In the genomic region with DNA sequence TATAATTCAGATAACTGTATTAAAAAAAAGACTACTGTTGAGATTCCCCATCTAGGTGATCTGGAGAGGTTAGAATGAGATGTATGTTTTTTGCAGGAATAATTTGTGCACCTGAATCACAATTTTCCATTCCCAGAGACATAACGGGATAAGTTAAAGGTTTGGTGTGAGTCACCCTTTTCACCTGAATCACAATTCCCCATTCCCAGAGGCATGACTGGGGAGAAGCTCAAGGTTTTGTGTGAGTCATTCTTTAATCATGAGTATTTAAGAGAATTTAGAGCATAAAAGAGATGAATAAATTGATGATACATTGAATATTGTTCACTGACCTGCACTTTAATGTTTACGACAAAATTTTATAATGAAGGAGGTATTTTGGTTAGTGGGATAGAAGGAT, we compare ENCODE assay signal across 26 cellular contexts. TPM values are rescaled to one million over a fixed set of nuclear protein-coding genes. Genes with fewer than 3 reads are reported as not detected.
"Had no signal": no experiment of that assay in that cellular context is flagged by ENCODE, and none has a peak within 500 bp of the region (broad histone marks: within the 10 kb centered on the region; RNA-seq: fewer than 3 reads in every experiment).

No MANE protein-coding gene starts in this region.

- H3K36me3 Mint-ChIP-seq: immature natural killer cell; naive thymus-derived CD4-positive, alpha-beta T cell; stimulated activated naive B cell treated with anti-CD40 and anti-IgM and Interleukin-4, amounts not matched to agents 10 μg/mL and 1 μg/mL and 100 μg/mL, for 72 hours had no signal

- H3K9me3 ChIP-seq: neutrophil, psoas muscle, thoracic aorta had no signal

- FAIRE-seq: endometrium had no signal

- H3K4me1 Mint-ChIP-seq: immature natural killer cell, nephron progenitor cell had no signal

- ATAC-seq: naive thymus-derived CD4-positive, alpha-beta T cell; psoas muscle; stimulated activated naive B cell treated with anti-CD40 and anti-IgM and Interleukin-4, amounts not matched to agents 10 μg/mL and 1 μg/mL and 100 μg/mL, for 72 hours had no signal

- H3K9me3 Mint-ChIP-seq: immature natural killer cell had no signal

- H3K27ac Mint-ChIP-seq: immature natural killer cell; naive thymus-derived CD4-positive, alpha-beta T cell; nephron progenitor cell; stimulated activated naive B cell treated with anti-CD40 and anti-IgM and Interleukin-4, amounts not matched to agents 10 μg/mL and 1 μg/mL and 100 μg/mL, for 72 hours had no signal

- H3K4me3 Mint-ChIP-seq: immature natural killer cell; naive thymus-derived CD4-positive, alpha-beta T cell; nephron progenitor cell; stimulated activated naive B cell treated with anti-CD40 and anti-IgM and Interleukin-4, amounts not matched to agents 10 μg/mL and 1 μg/mL and 100 μg/mL, for 72 hours had no signal

- DNase-seq: effector memory CD4-positive, alpha-beta T cell; esophagus squamous epithelium; foreskin fibroblast; immature natural killer cell; naive thymus-derived CD4-positive, alpha-beta T cell; nephron progenitor cell; psoas muscle; sigmoid colon; stimulated activated CD4-positive, alpha-beta T cell treated with anti-CD3 and anti-CD28 coated beads, Interleukin-2, amount 100 ng/mL, for 24 hours; stimulated activated CD4-positive, alpha-beta T cell treated with anti-CD3 and anti-CD28 coated beads, Interleukin-4, amount 100 ng/mL, for 4 hours; stimulated activated naive B cell treated with anti-CD40 and anti-IgM and Interleukin-4, amounts not matched to agents 10 μg/mL and 1 μg/mL and 100 μg/mL, for 72 hours; stomach; substantia nigra; trophoblast cell had no signal

- H3K4me1 ChIP-seq: esophagus squamous epithelium, psoas muscle, sigmoid colon, stomach had no signal

- H3K27ac ChIP-seq: esophagus squamous epithelium, neutrophil, psoas muscle, sigmoid colon, skin epidermis, stomach, thoracic aorta had no signal

- H3K36me3 ChIP-seq: esophagus squamous epithelium, neutrophil, sigmoid colon, stomach, thoracic aorta had no signal

- H3K4me3 ChIP-seq: esophagus squamous epithelium, psoas muscle, sigmoid colon, skin epidermis, stomach, thoracic aorta had no signal

- H3K27me3 ChIP-seq: neutrophil had no signal

RNA-seq across cellular contexts. Expression of a gene that starts 9.0 kb away (rescaled TPM):
- total RNA-seq: epithelial cell of proximal tubule; kidney epithelial cell; liver; lung microvascular endothelial cell; mesenteric fat pad; naive thymus-derived CD4-positive, alpha-beta T cell; osteoblast; psoas muscle; sigmoid colon; stomach; thoracic aorta; urinary bladder had no signal

RNA-seq across cellular contexts. Expression of a gene that starts 9.0 kb away (rescaled TPM):
- total RNA-seq: epithelial cell of proximal tubule; esophagus squamous epithelium; kidney epithelial cell; lung microvascular endothelial cell; mesenteric fat pad; mononuclear cell; naive thymus-derived CD4-positive, alpha-beta T cell; osteoblast; stomach; thoracic aorta; urinary bladder had no signal

RNA-seq across cellular contexts. Expression of a gene that starts 22.7 kb away (rescaled TPM):
- total RNA-seq: epithelial cell of proximal tubule; esophagus squamous epithelium; kidney epithelial cell; liver; lung microvascular endothelial cell; mesenteric fat pad; mononuclear cell; naive thymus-derived CD4-positive, alpha-beta T cell; osteoblast; psoas muscle; sigmoid colon; stomach; thoracic aorta; urinary bladder had no signal

RNA-seq across cellular contexts. Expression of a gene that starts 59.9 kb away (rescaled TPM):
- total RNA-seq: epithelial cell of proximal tubule; esophagus squamous epithelium; kidney epithelial cell; liver; lung microvascular endothelial cell; mesenteric fat pad; mononuclear cell; naive thymus-derived CD4-positive, alpha-beta T cell; osteoblast; psoas muscle; sigmoid colon; stomach; thoracic aorta; urinary bladder had no signal
